Comparison of ENCODE assay signal across 24 cellular contexts in the genomic region with DNA sequence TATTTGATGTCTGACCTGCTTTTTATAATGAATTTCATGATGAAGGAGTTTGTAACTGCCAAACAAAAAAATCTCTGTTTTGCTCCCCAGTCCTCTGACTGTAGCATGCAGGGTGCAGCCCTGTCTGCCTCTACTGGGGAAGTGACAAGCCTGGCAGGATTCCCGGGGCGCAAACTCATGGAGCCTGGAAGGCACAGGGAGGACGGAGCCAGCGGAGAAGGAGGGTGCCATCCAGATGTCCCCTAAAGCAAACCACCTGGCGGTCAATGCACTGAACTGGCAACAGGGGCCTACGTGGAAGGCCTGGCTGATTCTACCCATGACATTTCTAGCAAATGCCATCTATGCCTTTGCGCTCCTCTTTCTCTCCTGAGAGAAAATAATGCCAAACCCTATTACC.
DNase-seq lines count a peak whose midpoint lies in the region; ATAC-seq and TF ChIP-seq lines count a peak whose summit lies in the region.
"Had no signal": no experiment of that assay in that cellular context is flagged by ENCODE, and none has a peak within 500 bp of the region (broad histone marks: within the 10 kb centered on the region; RNA-seq: fewer than 3 reads in every experiment).

No MANE protein-coding gene starts in this region.

- no peak overlapping the region for H3K23ac ChIP-seq in neuronal stem cell (ENCODE audit: low read depth, low read length, poor library complexity)

- H3K27ac ChIP-seq in GM23338 (ENCODE audit: low read depth) (no peak overlapping the region), cardiac muscle cell (peak overlapping the region; percentile 4), muscle layer of colon (ENCODE audit: low read depth, low read length) (peak overlapping the region; percentile 19), neuronal stem cell (replicated peaks; ENCODE audit: low read length) (no peak overlapping the region)
- H3K27ac ChIP-seq: esophagus muscularis mucosa, gastrocnemius medialis, HL-60, pancreas, upper lobe of left lung had no signal

- no peak overlapping the region for H2BK12ac ChIP-seq in neuronal stem cell (ENCODE audit: low read length)

- no peaks in the 10 kb centered on the region for H3K9me2 ChIP-seq in GM23338 (ENCODE audit: insufficient read depth)

- no peak overlapping the region for H2BK120ac ChIP-seq in neuronal stem cell (ENCODE audit: low read depth, low read length)

- no peak overlapping the region for H3K4ac ChIP-seq in neuronal stem cell (ENCODE audit: low read length)

- DNase-seq in GM23338 (ENCODE audit: low spot score) (no peak), RPMI7951 (ENCODE audit: low read depth) (peak; percentile 11), cardiac muscle cell (ENCODE audit: low read depth in 1 of 2, low spot score in 1 of 2) (no peak), neuronal stem cell (ENCODE audit: low spot score) (no peak), HuH-7 (ENCODE audit: low spot score) (no peak), hepatic stellate cell (ENCODE audit: low spot score) (no peak)
- DNase-seq: activated CD4-positive, alpha-beta T cell treated with anti-CD3 and anti-CD28 coated beads, Interleukin-2, amount 50 U/mL, for 48 hours; activated CD8-positive, alpha-beta memory T cell treated with anti-CD3 and anti-CD28 coated beads, Interleukin-2, amount 50 U/mL, for 48 hours; cortex of kidney; DMS79; gastrocnemius medialis; NCI-H1092; NCI-H2081 treated with DMSO at 0.1 percent for 48 hours; NCI-H345; NCI-H774; pancreas; stimulated activated CD4-positive, alpha-beta T cell treated with anti-CD3 and anti-CD28 coated beads, Interleukin-2, amount 100 ng/mL, for 48 hours; upper lobe of left lung had no signal

- no peak overlapping the region for H3K9ac ChIP-seq in muscle layer of colon (ENCODE audit: low read length)
- no peak overlapping the region for H3K9ac ChIP-seq in neuronal stem cell (ENCODE audit: low read depth, low read length, poor library complexity)

- H3F3A ChIP-seq in GM23338 (replicated peaks; ENCODE audit: low read depth), result no peaks in the 10 kb centered on the region

- no peak overlapping the region for H2BK15ac ChIP-seq in neuronal stem cell (ENCODE audit: low read length)

- no CpG with 5 or more reads among the region's 7 CpGs for WGBS in neuronal stem cell (ENCODE audit: extremely low coverage in 2 of 2, insufficient read length in 2 of 2, insufficient replicate concordance in 1 of 2), 2 donors

- no peak overlapping the region for H2BK5ac ChIP-seq in neuronal stem cell (ENCODE audit: low read length)

- no peaks in the 10 kb centered on the region for H3K9me3 ChIP-seq in cardiac muscle cell (ENCODE audit: low read depth)
- no peaks in the 10 kb centered on the region for H3K9me3 ChIP-seq in muscle layer of colon (ENCODE audit: low read length)
- H3K9me3 ChIP-seq in neuronal stem cell (replicated peaks in 1 of 2; ENCODE audit: control insufficient read depth in 2 of 2, insufficient read depth in 1 of 2, low read depth in 1 of 2, low read length in 2 of 2), result no peaks in the 10 kb centered on the region
- H3K9me3 ChIP-seq: gastrocnemius medialis, pancreas, upper lobe of left lung had no signal

- H3K79me1 ChIP-seq in neuronal stem cell (ENCODE audit: low read depth, low read length), result no peaks in the 10 kb centered on the region

- H4K8ac ChIP-seq in neuronal stem cell (ENCODE audit: low read depth, low read length), result no peak overlapping the region

- H3K36me3 ChIP-seq in GM23338 (ENCODE audit: insufficient read depth), result 0 out of 2 replicates have a peak, but pooled peaks cover 2% of the 10 kb centered on the region
- H3K36me3 ChIP-seq in cardiac muscle cell, result no peaks in the 10 kb centered on the region
- H3K36me3 ChIP-seq in muscle layer of colon (ENCODE audit: insufficient read depth, low read length), result no peaks in the 10 kb centered on the region
- no peaks in the 10 kb centered on the region for H3K36me3 ChIP-seq in neuronal stem cell (replicated peaks in 1 of 2; ENCODE audit: control insufficient read depth in 2 of 2, insufficient read depth in 2 of 2, low read length in 2 of 2)
- H3K36me3 ChIP-seq: esophagus muscularis mucosa, gastrocnemius medialis, pancreas, upper lobe of left lung had no signal

- no peaks in the 10 kb centered on the region for H3K36me3 Mint-ChIP-seq in GM23338 (ENCODE audit: low read depth)
- H3K36me3 Mint-ChIP-seq: activated naive CD4-positive, alpha-beta T cell treated with anti-CD3 and anti-CD28 coated beads, Interleukin-2, amount 50 U/mL, for 24 hours; natural killer cell treated with Interleukin-12 subunit alpha and Interleukin-12 subunit beta and Interleukin-15 and Interleukin-18, amount 100 ng/mL, for 72 hours had no signal

- H3K4me2 ChIP-seq in GM23338 (no peak overlapping the region), neuronal stem cell (ENCODE audit: insufficient read depth, low read length, poor library complexity, severe bottlenecking) (no peak overlapping the region)

- H4K91ac ChIP-seq in neuronal stem cell (ENCODE audit: low read depth, low read length, poor library complexity), result no peak overlapping the region

- H3K9me3 Mint-ChIP-seq in GM23338, result no peaks in the 10 kb centered on the region; the same call in 2 of the 3 replicates
- H3K9me3 Mint-ChIP-seq: activated naive CD4-positive, alpha-beta T cell treated with anti-CD3 and anti-CD28 coated beads, Interleukin-2, amount 50 U/mL, for 24 hours; natural killer cell treated with Interleukin-12 subunit alpha and Interleukin-12 subunit beta and Interleukin-15 and Interleukin-18, amount 100 ng/mL, for 72 hours had no signal

- H3K14ac ChIP-seq in neuronal stem cell (ENCODE audit: low read length), result no peak overlapping the region

- no peak overlapping the region for H3K4me3 Mint-ChIP-seq in GM23338
- H3K4me3 Mint-ChIP-seq: activated naive CD4-positive, alpha-beta T cell treated with anti-CD3 and anti-CD28 coated beads, Interleukin-2, amount 50 U/mL, for 24 hours; natural killer cell treated with Interleukin-12 subunit alpha and Interleukin-12 subunit beta and Interleukin-15 and Interleukin-18, amount 100 ng/mL, for 72 hours had no signal

- no peak overlapping the region for H2AK5ac ChIP-seq in neuronal stem cell (ENCODE audit: low read depth, low read length)

- H4K20me1 ChIP-seq in GM23338 (replicated peaks; ENCODE audit: insufficient read depth), result no peaks in the 10 kb centered on the region

- H3K79me2 ChIP-seq in GM23338 (replicated peaks; ENCODE audit: insufficient read depth), result no peaks in the 10 kb centered on the region

- H3K27me3 ChIP-seq in GM23338 (ENCODE audit: insufficient read depth) (no peaks in the 10 kb centered on the region), cardiac muscle cell (no peaks in the 10 kb centered on the region), muscle layer of colon (ENCODE audit: control insufficient read depth in 1 of 2, insufficient read depth in 2 of 2, low read length in 2 of 2) (no peaks in the 10 kb centered on the region), neuronal stem cell (ENCODE audit: control insufficient read depth in 3 of 3, insufficient read depth in 3 of 3, low read depth in 1 of 3, low read length in 3 of 3) (no peaks in the 10 kb centered on the region)
- H3K27me3 ChIP-seq: gastrocnemius medialis, pancreas, upper lobe of left lung had no signal

- H3K27me3 Mint-ChIP-seq in GM23338 (ENCODE audit: insufficient read depth, low read depth, poor library complexity), result peaks cover 2% of the 10 kb centered on the region

- H3K4me1 ChIP-seq in GM23338 (ENCODE audit: insufficient read depth) (peaks cover 18% of the 10 kb centered on the region), cardiac muscle cell (ENCODE audit: low read depth) (no peaks in the 10 kb centered on the region), muscle layer of colon (ENCODE audit: insufficient read depth, low read length) (peaks cover 18% of the 10 kb centered on the region), neuronal stem cell (ENCODE audit: control insufficient read depth in 2 of 2, insufficient read depth in 1 of 2, low read depth in 1 of 2, low read length in 2 of 2) (peaks cover 0 to 8% of the 10 kb centered on the region in 2 donors)
- H3K4me1 ChIP-seq: pancreas had no signal

- ATAC-seq in GM23338 (no peak), HG03039 (IDR thresholded peaks at IDR 0.05; ENCODE audit: unreplicated experiment) (no peak)
- ATAC-seq: gastrocnemius medialis; natural killer cell treated with Interleukin-12 subunit alpha and Interleukin-12 subunit beta and Interleukin-15 and Interleukin-18, amount 100 ng/mL, for 72 hours; pancreas had no signal

- no peak overlapping the region for H3K27ac Mint-ChIP-seq in GM23338
- H3K27ac Mint-ChIP-seq: activated naive CD4-positive, alpha-beta T cell treated with anti-CD3 and anti-CD28 coated beads, Interleukin-2, amount 50 U/mL, for 24 hours; natural killer cell treated with Interleukin-12 subunit alpha and Interleukin-12 subunit beta and Interleukin-15 and Interleukin-18, amount 100 ng/mL, for 72 hours had no signal

- H3K4me1 Mint-ChIP-seq in GM23338, result peaks cover 20% of the 10 kb centered on the region
- H3K4me1 Mint-ChIP-seq: activated naive CD4-positive, alpha-beta T cell treated with anti-CD3 and anti-CD28 coated beads, Interleukin-2, amount 50 U/mL, for 24 hours had no signal

- peak overlapping the region; percentile 80 for H2AFZ ChIP-seq in GM23338
- H2AFZ ChIP-seq in neuronal stem cell (ENCODE audit: low read length), result no peak overlapping the region

- H3K4me3 ChIP-seq in GM23338 (no peak overlapping the region), cardiac muscle cell (no peak overlapping the region), muscle layer of colon (ENCODE audit: low read depth in 1 of 2, low read length in 2 of 2) (no peak overlapping the region), neuronal stem cell (ENCODE audit: low read length in 2 of 2) (no peak overlapping the region)
- H3K4me3 ChIP-seq: esophagus muscularis mucosa, gastrocnemius medialis, pancreas, upper lobe of left lung had no signal

- 0 out of 4 replicates have a peak, but pooled peaks have one; percentile 1 to 12 for TF ChIP-seq CTCF in GM23338 (conservative IDR thresholded peaks at IDR 0.05; ENCODE audit: low read depth in 2 of 2)
- TF ChIP-seq CTCF in cardiac muscle cell (IDR thresholded peaks at IDR 0.05; ENCODE audit: low read depth, low read length), result no peak

- no peak overlapping the region for H3K18ac ChIP-seq in neuronal stem cell (ENCODE audit: low read length)

TF ChIP-seq in GM23338, 12 proteins besides CTCF, POLR2A, EP300 and RAD21 (continues in another document):
- TF ChIP-seq EZH2phosphoT487 (IDR thresholded peaks at IDR 0.05; ENCODE audit: unreplicated experiment), result no peak

Comparison
In these comparisons a context has a peak if more than half of its experiments do, and no peak if none do; other contexts are left out.
1. H3K27ac ChIP-seq: peak in cardiac muscle cell (single experiment) and muscle layer of colon (single experiment); none in GM23338 (single experiment) and neuronal stem cell (single experiment).